In the genomic region with DNA sequence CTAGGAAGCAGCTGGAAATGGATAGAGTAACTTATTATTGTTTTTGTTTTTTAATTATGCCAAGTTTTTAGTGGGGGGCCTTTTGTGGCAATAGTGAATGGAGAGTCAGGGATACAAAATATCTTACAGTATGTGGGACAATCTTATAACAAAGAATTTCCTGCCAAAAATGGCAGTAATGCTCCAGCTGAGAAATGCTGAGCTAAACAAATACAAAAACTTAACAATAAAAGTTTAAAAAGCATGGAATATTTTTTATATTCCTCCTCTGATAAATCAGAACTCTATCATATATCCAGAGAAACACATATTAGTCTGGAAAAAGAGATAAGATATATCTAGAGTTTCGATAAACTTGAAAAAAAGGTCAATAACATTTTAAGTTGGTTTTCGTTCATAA, we compare ENCODE assay signal across 2 cellular contexts.
A peak's percentile ranks its signal among the peaks of the same experiment; 100 is the strongest.
TF ChIP-seq lines count a peak whose summit lies in the region.

No MANE protein-coding gene starts in this region.

TF ChIP-seq in HepG2, 621 proteins besides CTCF, POLR2A, EP300 and RAD21:
- TF ChIP-seq, protein P1, sequence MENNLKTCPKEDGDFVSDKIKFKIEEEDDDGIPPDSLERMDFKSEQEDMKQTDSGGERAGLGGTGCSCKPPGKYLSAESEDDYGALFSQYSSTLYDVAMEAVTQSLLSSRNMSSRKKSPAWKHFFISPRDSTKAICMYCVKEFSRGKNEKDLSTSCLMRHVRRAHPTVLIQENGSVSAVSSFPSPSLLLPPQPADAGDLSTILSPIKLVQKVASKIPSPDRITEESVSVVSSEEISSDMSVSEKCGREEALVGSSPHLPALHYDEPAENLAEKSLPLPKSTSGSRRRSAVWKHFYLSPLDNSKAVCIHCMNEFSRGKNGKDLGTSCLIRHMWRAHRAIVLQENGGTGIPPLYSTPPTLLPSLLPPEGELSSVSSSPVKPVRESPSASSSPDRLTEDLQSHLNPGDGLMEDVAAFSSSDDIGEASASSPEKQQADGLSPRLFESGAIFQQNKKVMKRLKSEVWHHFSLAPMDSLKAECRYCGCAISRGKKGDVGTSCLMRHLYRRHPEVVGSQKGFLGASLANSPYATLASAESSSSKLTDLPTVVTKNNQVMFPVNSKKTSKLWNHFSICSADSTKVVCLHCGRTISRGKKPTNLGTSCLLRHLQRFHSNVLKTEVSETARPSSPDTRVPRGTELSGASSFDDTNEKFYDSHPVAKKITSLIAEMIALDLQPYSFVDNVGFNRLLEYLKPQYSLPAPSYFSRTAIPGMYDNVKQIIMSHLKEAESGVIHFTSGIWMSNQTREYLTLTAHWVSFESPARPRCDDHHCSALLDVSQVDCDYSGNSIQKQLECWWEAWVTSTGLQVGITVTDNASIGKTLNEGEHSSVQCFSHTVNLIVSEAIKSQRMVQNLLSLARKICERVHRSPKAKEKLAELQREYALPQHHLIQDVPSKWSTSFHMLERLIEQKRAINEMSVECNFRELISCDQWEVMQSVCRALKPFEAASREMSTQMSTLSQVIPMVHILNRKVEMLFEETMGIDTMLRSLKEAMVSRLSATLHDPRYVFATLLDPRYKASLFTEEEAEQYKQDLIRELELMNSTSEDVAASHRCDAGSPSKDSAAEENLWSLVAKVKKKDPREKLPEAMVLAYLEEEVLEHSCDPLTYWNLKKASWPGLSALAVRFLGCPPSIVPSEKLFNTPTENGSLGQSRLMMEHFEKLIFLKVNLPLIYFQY (CRISPR knock-in tag; IDR thresholded peaks at IDR 0.05; ENCODE audit: borderline replicate concordance) = no peak
- TF ChIP-seq MAFK (conservative IDR thresholded peaks at IDR 0.05 in 1 of 2, IDR thresholded peaks at IDR 0.05 in 1 of 2; ENCODE audit: low read length in 2 of 2) = peak; percentile 26 to 77; a peak in 3 of 4 replicates
- no peak for TF ChIP-seq ZFX (CRISPR knock-in tag; IDR thresholded peaks at IDR 0.05; ENCODE audit: low read depth)
- no peak for TF ChIP-seq ZNF180 (CRISPR knock-in tag; IDR thresholded peaks at IDR 0.05; ENCODE audit: borderline replicate concordance, low read depth)
- no peak for TF ChIP-seq ZMAT3 (CRISPR knock-in tag; conservative IDR thresholded peaks at IDR 0.05)
- no peak for TF ChIP-seq ZSCAN21 (CRISPR knock-in tag; IDR thresholded peaks at IDR 0.05; ENCODE audit: borderline replicate concordance)
- TF ChIP-seq ZNF614 (CRISPR knock-in tag; IDR thresholded peaks at IDR 0.05; ENCODE audit: borderline replicate concordance) = no peak
- TF ChIP-seq, protein P2, sequence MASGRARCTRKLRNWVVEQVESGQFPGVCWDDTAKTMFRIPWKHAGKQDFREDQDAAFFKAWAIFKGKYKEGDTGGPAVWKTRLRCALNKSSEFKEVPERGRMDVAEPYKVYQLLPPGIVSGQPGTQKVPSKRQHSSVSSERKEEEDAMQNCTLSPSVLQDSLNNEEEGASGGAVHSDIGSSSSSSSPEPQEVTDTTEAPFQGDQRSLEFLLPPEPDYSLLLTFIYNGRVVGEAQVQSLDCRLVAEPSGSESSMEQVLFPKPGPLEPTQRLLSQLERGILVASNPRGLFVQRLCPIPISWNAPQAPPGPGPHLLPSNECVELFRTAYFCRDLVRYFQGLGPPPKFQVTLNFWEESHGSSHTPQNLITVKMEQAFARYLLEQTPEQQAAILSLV (CRISPR knock-in tag; IDR thresholded peaks at IDR 0.05; ENCODE audit: borderline replicate concordance) = no peak
- no peak for TF ChIP-seq ZNF124 (CRISPR knock-in tag; IDR thresholded peaks at IDR 0.05)
- no peak for TF ChIP-seq ZNF790 (CRISPR knock-in tag; IDR thresholded peaks at IDR 0.05; ENCODE audit: borderline replicate concordance)
- peak; percentile 63 for TF ChIP-seq MAFF (IDR thresholded peaks at IDR 0.05; ENCODE audit: low read depth, low read length)
- TF ChIP-seq, protein P3, sequence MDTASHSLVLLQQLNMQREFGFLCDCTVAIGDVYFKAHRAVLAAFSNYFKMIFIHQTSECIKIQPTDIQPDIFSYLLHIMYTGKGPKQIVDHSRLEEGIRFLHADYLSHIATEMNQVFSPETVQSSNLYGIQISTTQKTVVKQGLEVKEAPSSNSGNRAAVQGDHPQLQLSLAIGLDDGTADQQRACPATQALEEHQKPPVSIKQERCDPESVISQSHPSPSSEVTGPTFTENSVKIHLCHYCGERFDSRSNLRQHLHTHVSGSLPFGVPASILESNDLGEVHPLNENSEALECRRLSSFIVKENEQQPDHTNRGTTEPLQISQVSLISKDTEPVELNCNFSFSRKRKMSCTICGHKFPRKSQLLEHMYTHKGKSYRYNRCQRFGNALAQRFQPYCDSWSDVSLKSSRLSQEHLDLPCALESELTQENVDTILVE (CRISPR knock-in tag; IDR thresholded peaks at IDR 0.05) = no peak
TF ChIP-seq in HepG2: peak in this region for 2.

TF ChIP-seq in K562, 482 proteins besides CTCF, POLR2A, EP300 and RAD21 (continued from another document):
- TF ChIP-seq, protein P4, sequence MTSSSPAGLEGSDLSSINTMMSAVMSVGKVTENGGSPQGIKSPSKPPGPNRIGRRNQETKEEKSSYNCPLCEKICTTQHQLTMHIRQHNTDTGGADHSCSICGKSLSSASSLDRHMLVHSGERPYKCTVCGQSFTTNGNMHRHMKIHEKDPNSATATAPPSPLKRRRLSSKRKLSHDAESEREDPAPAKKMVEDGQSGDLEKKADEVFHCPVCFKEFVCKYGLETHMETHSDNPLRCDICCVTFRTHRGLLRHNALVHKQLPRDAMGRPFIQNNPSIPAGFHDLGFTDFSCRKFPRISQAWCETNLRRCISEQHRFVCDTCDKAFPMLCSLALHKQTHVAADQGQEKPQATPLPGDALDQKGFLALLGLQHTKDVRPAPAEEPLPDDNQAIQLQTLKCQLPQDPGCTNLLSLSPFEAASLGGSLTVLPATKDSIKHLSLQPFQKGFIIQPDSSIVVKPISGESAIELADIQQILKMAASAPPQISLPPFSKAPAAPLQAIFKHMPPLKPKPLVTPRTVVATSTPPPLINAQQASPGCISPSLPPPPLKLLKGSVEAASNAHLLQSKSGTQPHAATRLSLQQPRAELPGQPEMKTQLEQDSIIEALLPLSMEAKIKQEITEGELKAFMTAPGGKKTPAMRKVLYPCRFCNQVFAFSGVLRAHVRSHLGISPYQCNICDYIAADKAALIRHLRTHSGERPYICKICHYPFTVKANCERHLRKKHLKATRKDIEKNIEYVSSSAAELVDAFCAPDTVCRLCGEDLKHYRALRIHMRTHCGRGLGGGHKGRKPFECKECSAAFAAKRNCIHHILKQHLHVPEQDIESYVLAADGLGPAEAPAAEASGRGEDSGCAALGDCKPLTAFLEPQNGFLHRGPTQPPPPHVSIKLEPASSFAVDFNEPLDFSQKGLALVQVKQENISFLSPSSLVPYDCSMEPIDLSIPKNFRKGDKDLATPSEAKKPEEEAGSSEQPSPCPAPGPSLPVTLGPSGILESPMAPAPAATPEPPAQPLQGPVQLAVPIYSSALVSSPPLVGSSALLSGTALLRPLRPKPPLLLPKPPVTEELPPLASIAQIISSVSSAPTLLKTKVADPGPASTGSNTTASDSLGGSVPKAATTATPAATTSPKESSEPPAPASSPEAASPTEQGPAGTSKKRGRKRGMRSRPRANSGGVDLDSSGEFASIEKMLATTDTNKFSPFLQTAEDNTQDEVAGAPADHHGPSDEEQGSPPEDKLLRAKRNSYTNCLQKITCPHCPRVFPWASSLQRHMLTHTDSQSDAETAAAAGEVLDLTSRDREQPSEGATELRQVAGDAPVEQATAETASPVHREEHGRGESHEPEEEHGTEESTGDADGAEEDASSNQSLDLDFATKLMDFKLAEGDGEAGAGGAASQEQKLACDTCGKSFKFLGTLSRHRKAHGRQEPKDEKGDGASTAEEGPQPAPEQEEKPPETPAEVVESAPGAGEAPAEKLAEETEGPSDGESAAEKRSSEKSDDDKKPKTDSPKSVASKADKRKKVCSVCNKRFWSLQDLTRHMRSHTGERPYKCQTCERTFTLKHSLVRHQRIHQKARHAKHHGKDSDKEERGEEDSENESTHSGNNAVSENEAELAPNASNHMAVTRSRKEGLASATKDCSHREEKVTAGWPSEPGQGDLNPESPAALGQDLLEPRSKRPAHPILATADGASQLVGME (CRISPR knock-in tag; IDR thresholded peaks at IDR 0.05) = no peak
- TF ChIP-seq KLF10 (CRISPR knock-in tag; IDR thresholded peaks at IDR 0.05) (no peak), C11orf30 (IDR thresholded peaks at IDR 0.05; ENCODE audit: low read depth) (peak; percentile 6; the same call in 1 of the 2 replicates)
